Comparison of ENCODE assay signal across 8 cellular contexts in the genomic region with DNA sequence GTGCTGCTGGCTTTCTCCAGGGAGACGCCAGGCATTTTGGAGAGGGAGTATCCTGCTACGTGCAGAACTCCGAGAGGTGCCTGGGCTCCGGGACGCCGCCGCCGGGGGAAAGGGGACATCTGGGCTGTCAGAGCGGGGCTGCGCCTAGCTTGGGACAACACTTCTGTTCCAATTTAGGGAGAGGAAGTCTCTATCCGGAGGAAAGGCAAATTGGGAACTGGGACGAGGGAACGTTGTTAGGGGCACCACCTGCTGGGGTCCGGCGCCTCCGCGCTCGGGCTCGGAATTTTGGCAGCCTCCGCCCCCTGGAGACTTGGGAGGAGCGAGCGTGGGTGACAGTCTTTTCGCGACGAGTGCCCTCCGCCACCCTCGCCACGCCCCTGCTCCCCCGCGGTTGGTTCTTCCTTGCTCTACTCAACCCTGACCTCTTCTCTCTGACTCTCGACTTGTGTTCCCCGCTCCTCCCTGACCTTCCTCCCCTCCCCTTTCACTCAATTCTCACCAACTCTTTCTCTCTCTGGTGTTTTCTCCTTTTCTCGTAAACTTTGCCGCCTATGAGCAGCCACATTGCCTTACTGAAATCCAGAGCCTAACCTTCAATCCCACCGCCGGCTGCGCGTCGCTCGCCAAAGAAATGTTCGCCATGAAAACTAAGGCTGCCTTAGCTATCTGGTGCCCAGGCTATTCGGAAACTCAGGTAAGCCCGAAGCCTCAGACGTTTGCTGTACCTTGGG. TPM values are rescaled to one million over a fixed set of nuclear protein-coding genes. Genes with fewer than 3 reads are reported as not detected.
DNase-seq lines count a peak whose midpoint lies in the region; ATAC-seq, FAIRE-seq and TF ChIP-seq lines count a peak whose summit lies in the region.

No MANE protein-coding gene starts in this region.

- peak overlapping the region; percentile 82 for H3K4me2 ChIP-seq in K562 (ENCODE audit: insufficient read depth, low read length)

- no peak for TF ChIP-seq CTCF in CD4-positive, alpha-beta T cell (IDR thresholded peaks at IDR 0.05)
- peak in 2 of 3 experiments; percentile 16 to 26; a peak in 1 of 6 replicates for TF ChIP-seq CTCF in K562 (IDR thresholded peaks at IDR 0.05 in 2 of 3, conservative IDR thresholded peaks at IDR 0.05 in 1 of 3; ENCODE audit: insufficient read depth in 2 of 3, low read depth in 1 of 3, low read length in 3 of 3)

- H3K27ac ChIP-seq in CD4-positive, alpha-beta T cell (ENCODE audit: low read depth, low read length), result no peak overlapping the region
- H3K27ac ChIP-seq in K562 (ENCODE audit: extremely low read depth, low read depth, low read length), result no peak overlapping the region

- POLR2A ChIA-PET in CD4-positive, alpha-beta T cell (lab: Charles Lee), result no interaction called here
- POLR2A ChIA-PET in K562 (lab: Yijun Ruan, JAX), result interaction anchor here (0.6 to 0.7 kb wide), 3 partner anchors 11 to 150 kb away, joined by 3 to 5 read pairs (median 3); no protein-coding TSS in a partner anchor

- H3K9me3 Mint-ChIP-seq in CD4-positive, alpha-beta T cell, result no peaks in the 10 kb centered on the region
- H3K9me3 Mint-ChIP-seq in immature natural killer cell, result peaks cover 0 to 6% (median 0%) of the 10 kb centered on the region in 6 donors

- no peaks in the 10 kb centered on the region for H3K36me3 ChIP-seq in K562 (ENCODE audit: control insufficient read depth, insufficient read depth, low read length)

- 1% methylated on average over 33 of the region's 44 CpGs for WGBS in K562 (ENCODE audit: insufficient coverage, low coverage, missing lambda C conversion rate)

- CTCF ChIA-PET in CD4-positive, alpha-beta T cell (lab: Charles Lee), result no interaction called here
- CTCF ChIA-PET in K562 (lab: Yijun Ruan, JAX; ENCODE audit: low intra/inter-chr PET ratio), result no interaction called here

- BruUV-seq in K562 (replicated peaks; lab: Mats Ljungman, UMichigan), result no TSS peak

- no peaks in the 10 kb centered on the region for H4K20me1 ChIP-seq in K562 (replicated peaks; ENCODE audit: control insufficient read depth, insufficient read depth, low read length)

- peaks cover 70% of the 10 kb centered on the region for H3K27me3 ChIP-seq in CD4-positive, alpha-beta T cell (ENCODE audit: control insufficient read depth, insufficient read depth, low read length)
- H3K27me3 ChIP-seq in K562 (ENCODE audit: control insufficient read depth in 2 of 2, insufficient read depth in 2 of 2, low read length in 2 of 2), result peaks cover 18 to 24% of the 10 kb centered on the region in 2 experiments; a peak in 3 of 5 replicates

- intact Hi-C loops in CD4-positive, alpha-beta T cell (cut with DNase I, micrococcal nuclease), result no loop called here
- intact Hi-C loops in K562 (cut with micrococcal nuclease), result no loop called here

- peak overlapping the region; percentile 86 for H2AFZ ChIP-seq in K562 (ENCODE audit: low read depth, low read length)

- no peaks in the 10 kb centered on the region for H3K9me3 ChIP-seq in CD4-positive, alpha-beta T cell (ENCODE audit: control insufficient read depth, low read length)
- no peaks in the 10 kb centered on the region for H3K9me3 ChIP-seq in K562 (replicated peaks; ENCODE audit: control insufficient read depth, insufficient read depth, low read depth, low read length)

- H3K4me3 ChIP-seq in K562, result peak overlapping the region; percentile 49

- peak overlapping the region; percentile 85 for H3K4me3 Mint-ChIP-seq in CD4-positive, alpha-beta T cell
- peak overlapping the region; percentile 75 to 90 (median 86) for H3K4me3 Mint-ChIP-seq in immature natural killer cell

- H3K27ac Mint-ChIP-seq in CD4-positive, alpha-beta T cell, result no peak overlapping the region
- H3K27ac Mint-ChIP-seq in immature natural killer cell, result no peak overlapping the region

- in situ Hi-C loops in K562 (cut with MboI), result no loop called here

- peak; percentile 87 for ATAC-seq in CD4-positive, alpha-beta T cell (ENCODE audit: poor library complexity)
- ATAC-seq in GM21526 (IDR thresholded peaks at IDR 0.05; ENCODE audit: low FRiP score, unreplicated experiment) (peak; percentile 80), K562 (peak; percentile 94)

- H3K36me3 Mint-ChIP-seq in CD4-positive, alpha-beta T cell (ENCODE audit: low read depth), result no peaks in the 10 kb centered on the region
- peaks cover 0 to 3% (median 0%) of the 10 kb centered on the region in 3 donors for H3K36me3 Mint-ChIP-seq in immature natural killer cell

- TF ChIP-seq EP300 in K562 (IDR thresholded peaks at IDR 0.05; ENCODE audit: low read length), result no peak

- H3K9ac ChIP-seq in K562 (ENCODE audit: insufficient read depth in 1 of 2, low read depth in 2 of 2, low read length in 2 of 2), result peak overlapping the region; percentile 49 to 90

- H3K79me2 ChIP-seq in K562 (ENCODE audit: control insufficient read depth, insufficient read depth, low read length), result no peaks in the 10 kb centered on the region

- DNase-seq in CD4-positive, alpha-beta T cell, result peak; percentile 10 to 58 (median 32)
- DNase-seq in HuH-7.5 (ENCODE audit: low spot score), result peak; percentile 19
- peak; percentile 16 for DNase-seq in T-helper 22 cell (ENCODE audit: low read depth)
- DNase-seq in K562 (ENCODE audit: extremely low read depth in 1 of 4, low spot score in 3 of 4), result peak; percentile 68 to 80 (median 72)
- DNase-seq in immature natural killer cell, result peak; percentile 5 to 12 (median 9)
- DNase-seq in stimulated activated CD4-positive, alpha-beta T cell treated with anti-CD3 and anti-CD28 coated beads, Interleukin-15, amount 100 ng/mL, for 24 hours, result peak; percentile 85
- no peak for DNase-seq in middle frontal gyrus (ENCODE audit: extremely low spot score, low spot score)

- H3K4me1 Mint-ChIP-seq in CD4-positive, alpha-beta T cell (ENCODE audit: low read depth), result peaks cover 32% of the 10 kb centered on the region
- H3K4me1 Mint-ChIP-seq in immature natural killer cell, result peaks cover 11 to 12% of the 10 kb centered on the region in 2 donors

- peak; percentile 56; the same call in 1 of the 2 replicates for TF ChIP-seq POLR2A in K562 (conservative IDR thresholded peaks at IDR 0.05)

- peaks cover 88% of the 10 kb centered on the region for H3K27me3 Mint-ChIP-seq in CD4-positive, alpha-beta T cell
- peaks cover 14 to 37% (median 15%) of the 10 kb centered on the region in 3 donors for H3K27me3 Mint-ChIP-seq in immature natural killer cell (ENCODE audit: low read depth in 3 of 3)

- no peaks in the 10 kb centered on the region for H3K9me1 ChIP-seq in K562 (ENCODE audit: control insufficient read depth, insufficient read depth, low read length)

- peaks cover 0 to 9% of the 10 kb centered on the region in 2 experiments; a peak in 3 of 5 replicates for H3K4me1 ChIP-seq in K562 (replicated peaks in 1 of 2; ENCODE audit: control insufficient read depth in 2 of 2, insufficient read depth in 2 of 2, low read length in 2 of 2)

- FAIRE-seq in K562 (lab: Jason Lieb, UNC), result peak; percentile 58

- no peak for TF ChIP-seq RAD21 in K562 (CRISPR knock-in tag; conservative IDR thresholded peaks at IDR 0.05 in 1 of 2, IDR thresholded peaks at IDR 0.05 in 1 of 2)

TF ChIP-seq in K562, 482 proteins besides CTCF, POLR2A, EP300 and RAD21 (continues in another document):
- TF ChIP-seq KLF1 (tag; IDR thresholded peaks at IDR 0.05), result 0 out of 2 replicates have a peak, but pooled peaks have one; percentile 62

RNA-seq across cellular contexts. Expression of a gene that starts 1.6 kb away (rescaled TPM):
- total RNA-seq in CD4-positive, alpha-beta T cell, result not detected
- 0.39 TPM in 1 of 2 replicates, not detected in the other for total RNA-seq in K562 (2011; cell fraction: chromatin; rRNA removed; ENCODE audit: low replicate concordance)
- total RNA-seq in K562 (2011; cell fraction: nucleolus; rRNA removed), result 0.26 TPM in 1 of 2 replicates, not detected in the other
- total RNA-seq in K562 (2011; cell fraction: nucleoplasm; rRNA removed), result 0.51 and 0.69 TPM in 2 replicates
- 0.09 and 0.41 TPM in 2 replicates for total RNA-seq in K562 (2014; rRNA removed)
- total RNA-seq in K562 (2014; rRNA removed; fragmentation: Illumina TruSeq; extraction: Trizol), result 0.80 and 1.1 TPM in 2 replicates
- 0.38 and 0.40 TPM in 2 replicates for total RNA-seq in K562 (2015; rRNA removed; fragmentation: Illumina TruSeq; extraction: Trizol)
- 1.3 and 1.7 TPM in 2 replicates for total RNA-seq in K562 (2021)
- 0.74 and 1.0 TPM in 2 replicates for polyA plus RNA-seq in K562 (2011; rRNA removed)
- polyA plus RNA-seq in K562 (2011; cell fraction: cytosol; rRNA removed), result 0.18 and 0.35 TPM in 2 replicates
- 0.21 and 0.38 TPM in 2 replicates for polyA plus RNA-seq in K562 (2011; cell fraction: nucleus; rRNA removed)
- polyA plus RNA-seq in K562 (2012), result 1.1 and 4.6 TPM in 2 replicates
- 1.6 and 1.8 TPM in 2 replicates for polyA plus RNA-seq in K562 (2014; fragmentation: Illumina TruSeq; extraction: Trizol)
- polyA plus RNA-seq in K562 (2014; fragmentation: Nextera tagmentation; extraction: Ambion mirVana), result 1 to 10 TPM; 2.4 to 2.8 TPM
- polyA plus RNA-seq in K562 (2014; rRNA removed), result 1.2 and 1.6 TPM in 2 replicates
- 0.63 and 0.84 TPM in 2 replicates for polyA minus RNA-seq in K562 (2011; rRNA and poly(A)+ RNA removed)
- polyA minus RNA-seq in K562 (2011; cell fraction: cytosol; rRNA and poly(A)+ RNA removed), result not detected in 2 replicates
- polyA minus RNA-seq in K562 (2011; cell fraction: nucleus; rRNA and poly(A)+ RNA removed), result 0.56 and 0.81 TPM in 2 replicates
- not detected for polyA plus RNA-seq in immature natural killer cell

RNA-seq across cellular contexts. Expression of a gene that starts 19.0 kb away (rescaled TPM):
- total RNA-seq in CD4-positive, alpha-beta T cell, result 10 to 100 TPM; 22.0 to 22.4 TPM
- total RNA-seq in K562 (2011; cell fraction: chromatin; rRNA removed; ENCODE audit: low replicate concordance), result 52.2 and 111 TPM in 2 replicates
- 46.2 and 48.2 TPM in 2 replicates for total RNA-seq in K562 (2011; cell fraction: nucleolus; rRNA removed)
- 40.4 and 54.4 TPM in 2 replicates for total RNA-seq in K562 (2011; cell fraction: nucleoplasm; rRNA removed)
- total RNA-seq in K562 (2014; rRNA removed), result 40.8 and 52.9 TPM in 2 replicates
- total RNA-seq in K562 (2014; rRNA removed; fragmentation: Illumina TruSeq; extraction: Trizol), result 64.9 and 69.0 TPM in 2 replicates
- total RNA-seq in K562 (2015; rRNA removed; fragmentation: Illumina TruSeq; extraction: Trizol), result 60.6 and 63.7 TPM in 2 replicates
- 64.2 and 67.7 TPM in 2 replicates for total RNA-seq in K562 (2021)
- 49.9 and 68.0 TPM in 2 replicates for polyA plus RNA-seq in K562 (2011; rRNA removed)
- 13.3 and 24.9 TPM in 2 replicates for polyA plus RNA-seq in K562 (2011; cell fraction: cytosol; rRNA removed)
- 35.2 and 48.5 TPM in 2 replicates for polyA plus RNA-seq in K562 (2011; cell fraction: nucleus; rRNA removed)
- polyA plus RNA-seq in K562 (2012), result 13.7 and 19.0 TPM in 2 replicates
- 38.2 and 41.5 TPM in 2 replicates for polyA plus RNA-seq in K562 (2014; fragmentation: Illumina TruSeq; extraction: Trizol)
- polyA plus RNA-seq in K562 (2014; fragmentation: Nextera tagmentation; extraction: Ambion mirVana), result 10 to 100 TPM; 28.1 to 32.2 TPM
- 25.7 and 28.8 TPM in 2 replicates for polyA plus RNA-seq in K562 (2014; rRNA removed)
- polyA minus RNA-seq in K562 (2011; rRNA and poly(A)+ RNA removed), result 139 and 148 TPM in 2 replicates
- 43.2 and 67.2 TPM in 2 replicates for polyA minus RNA-seq in K562 (2011; cell fraction: cytosol; rRNA and poly(A)+ RNA removed)
- 88.1 and 171 TPM in 2 replicates for polyA minus RNA-seq in K562 (2011; cell fraction: nucleus; rRNA and poly(A)+ RNA removed)
- 10 to 100 TPM; 10.2 to 25.7 (median 15.2) TPM for polyA plus RNA-seq in immature natural killer cell
